9 cellular contexts compared by ENCODE assay signal in the genomic region with DNA sequence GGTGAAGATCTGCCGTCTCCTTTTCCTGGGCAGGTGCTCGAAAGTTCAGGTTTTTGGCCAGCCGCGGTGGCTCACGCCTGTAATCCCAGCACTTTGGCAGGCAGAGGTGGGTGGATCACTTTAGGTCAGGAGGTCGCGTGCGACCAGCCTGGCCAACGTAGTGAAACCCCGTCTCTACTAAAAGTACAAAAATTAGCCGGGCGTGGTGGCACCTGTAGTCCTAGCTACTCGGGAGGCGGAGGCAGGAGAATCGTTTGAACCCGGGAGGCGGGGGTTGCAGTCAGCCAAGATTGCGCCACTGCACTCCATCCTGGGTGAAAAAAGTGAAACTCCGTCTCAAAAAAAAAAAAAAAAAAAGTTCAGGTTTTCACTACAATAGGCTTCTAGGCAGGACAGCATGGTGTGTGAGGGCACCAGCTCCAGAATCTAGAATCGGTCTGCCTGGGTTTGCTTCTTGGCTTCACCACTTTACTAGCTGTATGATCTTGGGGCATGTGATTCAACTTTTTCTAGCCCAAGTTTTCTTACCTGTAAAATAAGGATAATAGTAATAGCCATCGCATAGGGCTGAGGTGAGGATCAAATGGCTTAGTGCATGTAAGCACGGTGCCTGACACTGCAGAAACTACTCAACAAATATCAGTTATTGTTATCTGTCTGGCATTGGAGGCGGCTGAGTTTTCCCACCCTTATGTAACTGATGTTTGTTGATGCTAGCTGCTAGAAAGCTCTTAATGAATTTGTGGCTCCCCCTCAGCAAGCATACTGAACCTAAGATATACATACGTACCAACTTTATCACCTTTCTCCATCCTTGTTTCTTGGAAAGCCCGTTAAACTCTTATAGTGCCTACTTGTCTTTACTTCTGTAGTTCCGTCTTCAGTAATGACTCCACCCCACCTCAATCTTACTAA. TPM values are rescaled to one million over a fixed set of nuclear protein-coding genes. Genes with fewer than 3 reads are reported as not detected.
A peak's percentile ranks its signal among the peaks of the same experiment; 100 is the strongest.
DNase-seq lines count a peak whose midpoint lies in the region; ATAC-seq and TF ChIP-seq lines count a peak whose summit lies in the region.
"Had no signal": no experiment of that assay in that cellular context is flagged by ENCODE, and none has a peak within 500 bp of the region (broad histone marks: within the 10 kb centered on the region; RNA-seq: fewer than 3 reads in every experiment).

No MANE protein-coding gene starts in this region.

- H3K4me2 ChIP-seq in SK-N-SH, result peak overlapping the region; percentile 83

- no peak for TF ChIP-seq EP300 in SK-N-SH (IDR thresholded peaks at IDR 0.05; ENCODE audit: borderline replicate concordance in 1 of 2, low read depth in 1 of 2, low read length in 1 of 2)

- H3F3A ChIP-seq in SK-N-SH (replicated peaks; ENCODE audit: insufficient read depth), result peaks cover 23% of the 10 kb centered on the region

- H3K27me3 Mint-ChIP-seq in activated CD4-positive, alpha-beta memory T cell treated with anti-CD3 and anti-CD28 coated beads, Interleukin-2, amount 10 ng/mL, durations not matched to agents 7 days and 5 days, result no peaks in the 10 kb centered on the region
- H3K27me3 Mint-ChIP-seq in stimulated activated naive CD8-positive, alpha-beta T cell treated with anti-CD3 and anti-CD28 coated beads, Interleukin-15, amount 100 ng/mL, for 72 hours, result no peaks in the 10 kb centered on the region

- H3K9ac ChIP-seq in SK-N-SH, result peak overlapping the region; percentile 88

- H3K79me2 ChIP-seq in SK-N-SH (ENCODE audit: insufficient read depth), result peaks cover 64% of the 10 kb centered on the region

- no peaks in the 10 kb centered on the region for H3K9me2 ChIP-seq in SK-N-SH

- WGBS in SK-N-SH (ENCODE audit: low lambda C conversion rate), result 49% methylated on average over 26 of the region's 26 CpGs

- H3K4me3 ChIP-seq in SK-N-SH (ENCODE audit: low read depth in 2 of 2, low read length in 1 of 2) (peak overlapping the region; percentile 83 to 85), iPS-11a (ENCODE audit: low read depth, low read length) (peak overlapping the region; percentile 99)

- peak overlapping the region; percentile 87 to 90; a peak in 3 of 4 replicates for H3K27ac ChIP-seq in SK-N-SH (ENCODE audit: low read depth in 2 of 2, low read length in 1 of 2)

- no peak for TF ChIP-seq CTCF in SK-N-SH (IDR thresholded peaks at IDR 0.05)
- no peak for TF ChIP-seq CTCF in omental fat pad (IDR thresholded peaks at IDR 0.05)

- no peaks in the 10 kb centered on the region for H3K9me3 Mint-ChIP-seq in activated CD4-positive, alpha-beta memory T cell treated with anti-CD3 and anti-CD28 coated beads, Interleukin-2, amount 10 ng/mL, durations not matched to agents 7 days and 5 days
- no peaks in the 10 kb centered on the region for H3K9me3 Mint-ChIP-seq in stimulated activated naive CD8-positive, alpha-beta T cell treated with anti-CD3 and anti-CD28 coated beads, Interleukin-15, amount 100 ng/mL, for 72 hours

- CTCF ChIA-PET in SK-N-SH (lab: Yijun Ruan, JAX), result interaction anchor here (0.9 to 15.0 kb wide), 5 partner anchors 11 to 353 kb away, joined by 3 to 134 read pairs (median 3); partner anchors contain the start of gene PITPNC1
- CTCF ChIA-PET in activated CD4-positive, alpha-beta memory T cell treated with anti-CD3 and anti-CD28 coated beads, Interleukin-2, amount 10 ng/mL, durations not matched to agents 7 days and 5 days (lab: Charles Lee), result interaction anchor here (0.6 to 10.2 kb wide), 7 partner anchors 8 to 353 kb away, joined by 3 to 72 read pairs (median 3); partner anchors contain the start of genes NOL11 and PITPNC1

- peaks cover 63% of the 10 kb centered on the region for H3K4me1 Mint-ChIP-seq in activated CD4-positive, alpha-beta memory T cell treated with anti-CD3 and anti-CD28 coated beads, Interleukin-2, amount 10 ng/mL, durations not matched to agents 7 days and 5 days
- peaks cover 56% of the 10 kb centered on the region for H3K4me1 Mint-ChIP-seq in stimulated activated naive CD8-positive, alpha-beta T cell treated with anti-CD3 and anti-CD28 coated beads, Interleukin-15, amount 100 ng/mL, for 72 hours

- H3K9me3 ChIP-seq in SK-N-SH, result no peaks in the 10 kb centered on the region

- no peak overlapping the region for H2AFZ ChIP-seq in SK-N-SH (ENCODE audit: low read depth)

- H3K4me1 ChIP-seq in SK-N-SH (ENCODE audit: control insufficient read depth in 1 of 2, insufficient read depth in 2 of 2, low read depth in 1 of 2, low read length in 1 of 2), result peaks cover 14 to 20% of the 10 kb centered on the region in 2 experiments

- H3K27ac Mint-ChIP-seq in activated CD4-positive, alpha-beta memory T cell treated with anti-CD3 and anti-CD28 coated beads, Interleukin-2, amount 10 ng/mL, durations not matched to agents 7 days and 5 days, result peak overlapping the region; percentile 96
- H3K27ac Mint-ChIP-seq in stimulated activated naive CD8-positive, alpha-beta T cell treated with anti-CD3 and anti-CD28 coated beads, Interleukin-15, amount 100 ng/mL, for 72 hours, result peak overlapping the region; percentile 97 to 100

- peaks cover 55% of the 10 kb centered on the region for H4K20me1 ChIP-seq in SK-N-SH (ENCODE audit: insufficient read depth)

- peaks cover 16 to 17% of the 10 kb centered on the region in 2 experiments for H3K36me3 ChIP-seq in SK-N-SH (replicated peaks in 1 of 2; ENCODE audit: control insufficient read depth in 1 of 2, insufficient read depth in 2 of 2, low read length in 1 of 2)

- peaks cover 41% of the 10 kb centered on the region for H3K36me3 Mint-ChIP-seq in activated CD4-positive, alpha-beta memory T cell treated with anti-CD3 and anti-CD28 coated beads, Interleukin-2, amount 10 ng/mL, durations not matched to agents 7 days and 5 days (ENCODE audit: low read depth)

- H3K27me3 ChIP-seq in SK-N-SH (ENCODE audit: insufficient read depth), result no peaks in the 10 kb centered on the region

- H3K4me3 Mint-ChIP-seq in activated CD4-positive, alpha-beta memory T cell treated with anti-CD3 and anti-CD28 coated beads, Interleukin-2, amount 10 ng/mL, durations not matched to agents 7 days and 5 days, result peak overlapping the region; percentile 99
- peak overlapping the region; percentile 83 to 93 for H3K4me3 Mint-ChIP-seq in stimulated activated naive CD8-positive, alpha-beta T cell treated with anti-CD3 and anti-CD28 coated beads, Interleukin-15, amount 100 ng/mL, for 72 hours

- ATAC-seq in SK-N-SH treated with all-trans-retinoic acid at 6 μM for 48 hours (no peak), omental fat pad (ENCODE audit: low FRiP score) (no peak)
- ATAC-seq in stimulated activated naive CD8-positive, alpha-beta T cell treated with anti-CD3 and anti-CD28 coated beads, Interleukin-15, amount 100 ng/mL, for 72 hours, result no peak

- POLR2A ChIA-PET in SK-N-SH (lab: Yijun Ruan, JAX), result interaction anchor here (0.6 to 1.1 kb wide), 3 partner anchors 11 to 197 kb away, joined by 3 to 4 read pairs (median 3); partner anchors contain the start of gene PITPNC1
- POLR2A ChIA-PET in activated CD4-positive, alpha-beta memory T cell treated with anti-CD3 and anti-CD28 coated beads, Interleukin-2, amount 10 ng/mL, durations not matched to agents 7 days and 5 days (lab: Charles Lee), result interaction anchor here (0.6 to 5.9 kb wide), 19 partner anchors 8 to 894 kb away, joined by 3 to 76 read pairs (median 5); partner anchors contain the start of genes HELZ, NOL11 and PITPNC1

- no peak for DNase-seq in SK-N-SH
- no peak for DNase-seq in activated CD4-positive, alpha-beta memory T cell treated with anti-CD3 and anti-CD28 coated beads, Interleukin-2, amount 10 ng/mL, durations not matched to agents 7 days and 5 days
- DNase-seq in stimulated activated naive CD8-positive, alpha-beta T cell treated with anti-CD3 and anti-CD28 coated beads, Interleukin-15, amount 100 ng/mL, for 72 hours, result no peak
- DNase-seq in omental fat pad (ENCODE audit: low spot score), result no peak
- DNase-seq in NCI-H1105 treated with DMSO at 0.1 percent for 48 hours (lab: John Stamatoyannopoulos, UW), result no peak
- no peak for DNase-seq in NCI-H2227 (lab: John Stamatoyannopoulos, UW; ENCODE audit: unreplicated experiment)
- DNase-seq: retina had no signal

- TF ChIP-seq RAD21 in SK-N-SH (IDR thresholded peaks at IDR 0.05; ENCODE audit: low read length), result no peak

TF ChIP-seq in SK-N-SH, 30 proteins besides CTCF, POLR2A, EP300 and RAD21 (continues in another document):
- TF ChIP-seq GATA2 (CRISPR knock-in tag; IDR thresholded peaks at IDR 0.05) (no peak), CHD2 (IDR thresholded peaks at IDR 0.05; ENCODE audit: low read length, partially characterized antibody) (no peak), NRF1 (IDR thresholded peaks at IDR 0.05; ENCODE audit: low read depth, low read length) (no peak)

RNA-seq across cellular contexts. Expression of gene PSMD12, which starts 1.3 kb away (rescaled TPM):
- polyA plus RNA-seq in SK-N-SH (2012; rRNA removed), result 29.1 and 31.4 TPM in 2 replicates
- 42.1 and 54.1 TPM in 2 replicates for polyA plus RNA-seq in SK-N-SH (2012; cell fraction: cytosol; rRNA removed)
- polyA plus RNA-seq in SK-N-SH (2012; cell fraction: nucleus; rRNA removed), result 10.5 and 23.5 TPM in 2 replicates
- total RNA-seq in activated CD4-positive, alpha-beta memory T cell treated with anti-CD3 and anti-CD28 coated beads, Interleukin-2, amount 10 ng/mL, durations not matched to agents 7 days and 5 days, result 10 to 100 TPM; 49.3 to 50.0 TPM
- total RNA-seq in omental fat pad, result 10 to 100 TPM; 23.6 to 52.4 (median 24.4) TPM

RNA-seq across cellular contexts. Expression of gene PITPNC1, which starts 12.0 kb away (rescaled TPM):
- 14.0 and 18.4 TPM in 2 replicates for polyA plus RNA-seq in SK-N-SH (2012; rRNA removed)
- polyA plus RNA-seq in SK-N-SH (2012; cell fraction: cytosol; rRNA removed), result 23.1 and 29.2 TPM in 2 replicates
- 10.6 and 14.8 TPM in 2 replicates for polyA plus RNA-seq in SK-N-SH (2012; cell fraction: nucleus; rRNA removed)
- 10 to 100 TPM; 29.1 to 31.1 TPM for total RNA-seq in activated CD4-positive, alpha-beta memory T cell treated with anti-CD3 and anti-CD28 coated beads, Interleukin-2, amount 10 ng/mL, durations not matched to agents 7 days and 5 days
- 10 to 100 TPM; 22.6 to 53.4 (median 35.0) TPM for total RNA-seq in omental fat pad
